In genomic region chr6:43773050-43773956, GRCh38 we compare ENCODE assay signal across 9 cellular contexts. TPM values are rescaled to one million over a fixed set of nuclear protein-coding genes. Genes with fewer than 3 reads are reported as not detected.
DNase-seq lines count a peak whose midpoint lies in the region; ATAC-seq, FAIRE-seq and TF ChIP-seq lines count a peak whose summit lies in the region.
"Had no signal": no experiment of that assay in that cellular context is flagged by ENCODE, and none has a peak within 500 bp of the region (broad histone marks: within the 10 kb centered on the region; RNA-seq: fewer than 3 reads in every experiment).

No MANE protein-coding gene starts in this region.

- peaks cover 84% of the 10 kb centered on the region for H3K79me2 ChIP-seq in K562 (ENCODE audit: control insufficient read depth, insufficient read depth, low read length)

- peak; percentile 40 for ATAC-seq in K562
- no peak for ATAC-seq in HG03025 (IDR thresholded peaks at IDR 0.05; ENCODE audit: low FRiP score, unreplicated experiment)

- intact Hi-C loops in K562 (cut with micrococcal nuclease): loop anchor here (2.0 to 5.0 kb wide), 2 partner anchors 49 to 106 kb away; no protein-coding TSS in a partner anchor

- H3K4me1 ChIP-seq in K562 (replicated peaks in 1 of 2; ENCODE audit: control insufficient read depth in 2 of 2, insufficient read depth in 2 of 2, low read length in 2 of 2): peaks cover 31 to 67% of the 10 kb centered on the region in 2 experiments

- no peaks in the 10 kb centered on the region for H3K9me3 Mint-ChIP-seq in immature natural killer cell

- H3K9me1 ChIP-seq in K562 (ENCODE audit: control insufficient read depth, insufficient read depth, low read length): peaks cover 33% of the 10 kb centered on the region

- TF ChIP-seq POLR2A in K562 (conservative IDR thresholded peaks at IDR 0.05): peak; percentile 81

- FAIRE-seq in K562 (lab: Jason Lieb, UNC): peak; percentile 86
- FAIRE-seq: G401.6 had no signal

- peaks cover 10 to 17% (median 15%) of the 10 kb centered on the region in 3 donors for H3K27me3 Mint-ChIP-seq in immature natural killer cell (ENCODE audit: low read depth in 3 of 3)

- H3K4me3 ChIP-seq in K562: peak overlapping the region; percentile 97

- DNase-seq in NCI-H2081 (lab: John Stamatoyannopoulos, UW) (peak; percentile 12 to 17), NCI-H2081 treated with DMSO at 0.1 percent for 48 hours (lab: John Stamatoyannopoulos, UW) (no peak), KG1 (lab: John Stamatoyannopoulos, UW) (peak; percentile 37), SW480 (ENCODE audit: low spot score) (peak; percentile 48), K562 (ENCODE audit: extremely low read depth in 1 of 4, low spot score in 3 of 4) (peak; percentile 81 to 92 (median 86)), immature natural killer cell (peak in 2 of 3 donors; percentile 19)
- DNase-seq in stimulated activated CD4-positive, alpha-beta T cell treated with anti-CD3 and anti-CD28 coated beads, Interleukin-1b, Interleukin-23, amount 100 ng/mL, for 48 hours: peak; percentile 69

- peak overlapping the region; percentile 4 to 40 (median 18) for H3K4me3 Mint-ChIP-seq in immature natural killer cell

- no peak overlapping the region for H2AFZ ChIP-seq in K562 (ENCODE audit: low read depth, low read length)

- in situ Hi-C loops in K562 (cut with MboI): loop anchor here (5.0 kb wide), 3 partner anchors 106 to 284 kb away; no protein-coding TSS in a partner anchor

- H3K4me1 Mint-ChIP-seq in immature natural killer cell: peaks cover 33 to 34% of the 10 kb centered on the region in 2 donors

- H3K27ac ChIP-seq in K562 (ENCODE audit: extremely low read depth, low read depth, low read length): peak overlapping the region; percentile 91

- H3K9ac ChIP-seq in K562 (ENCODE audit: insufficient read depth in 1 of 2, low read depth in 2 of 2, low read length in 2 of 2): peak overlapping the region; percentile 97 to 99

- CTCF ChIA-PET in K562 (lab: Yijun Ruan, JAX; ENCODE audit: low intra/inter-chr PET ratio): interaction anchor here (0.5 to 2.6 kb wide), 12 partner anchors 49 to 310 kb away, joined by 3 to 11 read pairs (median 4); no protein-coding TSS in a partner anchor

- TF ChIP-seq RAD21 in K562 (CRISPR knock-in tag; conservative IDR thresholded peaks at IDR 0.05 in 1 of 2, IDR thresholded peaks at IDR 0.05 in 1 of 2): peak; percentile 52 to 59

- H3K9me3 ChIP-seq in K562 (replicated peaks; ENCODE audit: control insufficient read depth, insufficient read depth, low read depth, low read length): no peaks in the 10 kb centered on the region

- peaks cover 64% of the 10 kb centered on the region for H4K20me1 ChIP-seq in K562 (replicated peaks; ENCODE audit: control insufficient read depth, insufficient read depth, low read length)

- H3K27ac Mint-ChIP-seq in immature natural killer cell: peak overlapping the region in 1 of 6 donors; percentile 35

- 8% methylated on average over 12 of the region's 12 CpGs for WGBS in K562 (ENCODE audit: insufficient coverage, low coverage, missing lambda C conversion rate)

- BruUV-seq in K562 (replicated peaks; lab: Mats Ljungman, UMichigan): TSS peak; percentile 78

- H3K27me3 ChIP-seq in K562 (ENCODE audit: control insufficient read depth in 2 of 2, insufficient read depth in 2 of 2, low read length in 2 of 2): no peaks in the 10 kb centered on the region

- no peaks in the 10 kb centered on the region for H3K36me3 Mint-ChIP-seq in immature natural killer cell

- TF ChIP-seq EP300 in K562 (IDR thresholded peaks at IDR 0.05; ENCODE audit: low read length): no peak

- peaks cover 63% of the 10 kb centered on the region for H3K36me3 ChIP-seq in K562 (ENCODE audit: control insufficient read depth, insufficient read depth, low read length)

- H3K4me2 ChIP-seq in K562 (ENCODE audit: insufficient read depth, low read length): peak overlapping the region; percentile 98

- POLR2A ChIA-PET in K562 (lab: Yijun Ruan, JAX): interaction anchor here (0.5 to 7.0 kb wide), 22 partner anchors 9 to 537 kb away, joined by 3 to 59 read pairs (median 4); no protein-coding TSS in a partner anchor

- peak; percentile 85 to 88 (median 87) for TF ChIP-seq CTCF in K562 (IDR thresholded peaks at IDR 0.05 in 2 of 3, conservative IDR thresholded peaks at IDR 0.05 in 1 of 3; ENCODE audit: insufficient read depth in 2 of 3, low read depth in 1 of 3, low read length in 3 of 3)

TF ChIP-seq in K562, 482 proteins besides CTCF, POLR2A, EP300 and RAD21 (continues in another document):
- no peak for TF ChIP-seq PHB2 (IDR thresholded peaks at IDR 0.05; ENCODE audit: low read depth)
- TF ChIP-seq KLF1 (tag; IDR thresholded peaks at IDR 0.05): no peak
- no peak for TF ChIP-seq SLC30A9 (CRISPR knock-in tag; IDR thresholded peaks at IDR 0.05)
- TF ChIP-seq TAF15 (IDR thresholded peaks at IDR 0.05; ENCODE audit: low read depth, low read length): no peak
- no peak for TF ChIP-seq ATF4 (CRISPR knock-in tag; IDR thresholded peaks at IDR 0.05)
- TF ChIP-seq ZNF583 (CRISPR knock-in tag; IDR thresholded peaks at IDR 0.05): no peak
- no peak for TF ChIP-seq TFAM (CRISPR knock-in tag; conservative IDR thresholded peaks at IDR 0.05)
- TF ChIP-seq CREB3L1 (IDR thresholded peaks at IDR 0.05; ENCODE audit: borderline replicate concordance, low read depth): no peak
- no peak for TF ChIP-seq TAF7 (tag; IDR thresholded peaks at IDR 0.05)
- TF ChIP-seq KAT7 (CRISPR knock-in tag; IDR thresholded peaks at IDR 0.05; ENCODE audit: borderline replicate concordance): peak; percentile 17; the same call in 1 of the 2 replicates
- no peak for TF ChIP-seq ZNF76 (CRISPR knock-in tag; IDR thresholded peaks at IDR 0.05; ENCODE audit: borderline replicate concordance)
- TF ChIP-seq ZNF57 (CRISPR knock-in tag; IDR thresholded peaks at IDR 0.05): no peak
- no peak for TF ChIP-seq MIER1 (IDR thresholded peaks at IDR 0.05; ENCODE audit: low read depth)
- TF ChIP-seq MTF1 (CRISPR knock-in tag; IDR thresholded peaks at IDR 0.05; ENCODE audit: borderline replicate concordance): no peak
- TF ChIP-seq TEAD2 (tag; IDR thresholded peaks at IDR 0.05): no peak
- no peak for TF ChIP-seq BRF2 (IDR thresholded peaks at IDR 0.05; ENCODE audit: borderline replicate concordance, insufficient read depth, insufficient read length)
- TF ChIP-seq TARDBP (IDR thresholded peaks at IDR 0.05): no peak

RNA-seq across cellular contexts. Expression of gene VEGFA, which starts 3.3 kb away (rescaled TPM):
- 511 and 945 TPM in 2 replicates for total RNA-seq in K562 (2011; cell fraction: chromatin; rRNA removed; ENCODE audit: low replicate concordance)
- total RNA-seq in K562 (2011; cell fraction: nucleolus; rRNA removed): 536 and 553 TPM in 2 replicates
- 559 and 592 TPM in 2 replicates for total RNA-seq in K562 (2011; cell fraction: nucleoplasm; rRNA removed)
- total RNA-seq in K562 (2014; rRNA removed) (124 and 144 TPM in 2 replicates), K562 (2014; rRNA removed; fragmentation: Illumina TruSeq; extraction: Trizol) (66.5 and 70.7 TPM in 2 replicates), K562 (2015; rRNA removed; fragmentation: Illumina TruSeq; extraction: Trizol) (25.8 and 27.0 TPM in 2 replicates), K562 (2021) (131 and 159 TPM in 2 replicates)
- polyA plus RNA-seq in K562 (2011; rRNA removed) (271 and 467 TPM in 2 replicates), K562 (2014; fragmentation: Illumina TruSeq; extraction: Trizol) (134 and 172 TPM in 2 replicates), K562 (2014; fragmentation: Nextera tagmentation; extraction: Ambion mirVana) (10 to 100 TPM; 14.0 to 16.0 TPM), K562 (2014; rRNA removed) (179 and 182 TPM in 2 replicates), immature natural killer cell (1 to 10 TPM in 2 of 3 donors, under 1 TPM in 1; 0.30 to 2.4 (median 2.1) TPM)
- polyA plus RNA-seq in K562 (2011; cell fraction: cytosol; rRNA removed): 222 and 346 TPM in 2 replicates
- polyA plus RNA-seq in K562 (2011; cell fraction: nucleus; rRNA removed): 1,880 and 1,961 TPM in 2 replicates
- 112 and 555 TPM in 2 replicates for polyA plus RNA-seq in K562 (2012)
- polyA minus RNA-seq in K562 (2011; rRNA and poly(A)+ RNA removed): 359 and 374 TPM in 2 replicates
- 79.8 and 123 TPM in 2 replicates for polyA minus RNA-seq in K562 (2011; cell fraction: cytosol; rRNA and poly(A)+ RNA removed)
- 310 and 397 TPM in 2 replicates for polyA minus RNA-seq in K562 (2011; cell fraction: nucleus; rRNA and poly(A)+ RNA removed)

Comparison
In these comparisons a context has a peak if more than half of its experiments do, and no peak if none do; other contexts are left out.
1. RNA of gene VEGFA, which starts 3.3 kb away (polyA plus RNA-seq): 14.0 to 1,961 TPM in K562; 0.30 to 2.4 TPM in immature natural killer cell; every median in the first group is over 4 times any median in the second.